Comparison of ENCODE assay signal across 8 cellular contexts in genomic region chr11:10488581-10489443, GRCh38. TPM values are rescaled to one million over a fixed set of nuclear protein-coding genes. Genes with fewer than 3 reads are reported as not detected.
A peak's percentile ranks its signal among the peaks of the same experiment; 100 is the strongest.
DNase-seq lines count a peak whose midpoint lies in the region; ATAC-seq lines count a peak whose summit lies in the region.

No MANE protein-coding gene starts in this region.

- no peak overlapping the region for H3K4me3 Mint-ChIP-seq in activated naive CD8-positive, alpha-beta T cell

- peaks cover 8% of the 10 kb centered on the region for H3K36me3 Mint-ChIP-seq in activated naive CD8-positive, alpha-beta T cell

- H3K27me3 Mint-ChIP-seq in activated naive CD8-positive, alpha-beta T cell = no peaks in the 10 kb centered on the region

- no peaks in the 10 kb centered on the region for H3K9me3 Mint-ChIP-seq in activated naive CD8-positive, alpha-beta T cell (ENCODE audit: low read depth)

- DNase-seq in posterior vena cava (ENCODE audit: low spot score) (peak; percentile 70), occipital lobe (lab: John Stamatoyannopoulos, UW) (no peak), SIG-M5 treated with dmso at 0.1 percent for 504 hours (lab: John Stamatoyannopoulos, UW; ENCODE audit: unreplicated experiment) (no peak), NCI-H1105 treated with DMSO at 0.1 percent for 48 hours (lab: John Stamatoyannopoulos, UW) (no peak), cerebellar cortex (ENCODE audit: low spot score) (no peak)

- ATAC-seq in GM18519 (IDR thresholded peaks at IDR 0.05; ENCODE audit: low FRiP score, unreplicated experiment) (peak; percentile 48), HG02759 (IDR thresholded peaks at IDR 0.05; ENCODE audit: unreplicated experiment) (peak; percentile 70)

- peaks cover 13% of the 10 kb centered on the region for H3K4me1 Mint-ChIP-seq in activated naive CD8-positive, alpha-beta T cell (ENCODE audit: low read depth)

- peak overlapping the region; percentile 16 for H3K27ac Mint-ChIP-seq in activated naive CD8-positive, alpha-beta T cell

- intact Hi-C loops in posterior vena cava (cut with DNase I) = no loop called here

RNA-seq across cellular contexts. Expression of gene AMPD3, which starts 33.7 kb away (rescaled TPM):
- total RNA-seq in posterior vena cava = 1 to 10 TPM; 6.5 to 6.9 TPM
- total RNA-seq in occipital lobe = 0.78 TPM

RNA-seq across cellular contexts. Expression of gene RNF141, which starts 52.2 kb away (rescaled TPM):
- total RNA-seq in posterior vena cava (10 to 100 TPM; 24.7 to 25.3 TPM), occipital lobe (80.0 TPM)
